ENCODE assay signal across 23 cellular contexts in the genomic region with DNA sequence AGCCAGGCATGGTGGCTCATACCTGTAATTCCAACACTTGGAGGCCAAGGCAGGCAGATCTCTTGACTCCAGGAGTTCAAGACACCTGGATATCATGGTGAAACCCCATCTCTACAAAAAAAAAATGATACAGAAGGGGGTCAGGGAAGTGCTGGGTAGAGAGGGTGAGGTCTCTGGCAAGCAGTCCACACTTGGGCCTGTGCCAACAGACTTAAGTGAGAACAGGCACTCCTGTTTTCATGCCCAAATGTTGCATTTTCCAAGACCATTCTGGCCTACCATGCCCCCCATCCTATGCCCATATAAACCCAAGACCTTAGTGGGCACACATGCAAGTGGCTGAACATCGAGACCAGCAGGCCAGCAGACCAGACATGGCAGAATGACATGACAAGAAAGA.
"Had no signal": no experiment of that assay in that cellular context is flagged by ENCODE, and none has a peak within 500 bp of the region (broad histone marks: within the 10 kb centered on the region; RNA-seq: fewer than 3 reads in every experiment).

No MANE protein-coding gene starts in this region.

- DNase-seq: cortex of kidney; effector memory CD8-positive, alpha-beta T cell; natural killer cell; stimulated activated CD4-positive, alpha-beta T cell treated with anti-CD3 and anti-CD28 coated beads, Interleukin-12 subunit alpha, Interleukin-12 subunit beta, amount 100 ng/mL, for 4 hours; stimulated activated CD4-positive, alpha-beta T cell treated with anti-CD3 and anti-CD28 coated beads, Interleukin-1b, Interleukin-23, amount 100 ng/mL, for 48 hours; stimulated activated CD4-positive, alpha-beta T cell treated with anti-CD3 and anti-CD28 coated beads, Interleukin-4, amount 100 ng/mL, for 1 hour; stimulated activated CD8-positive, alpha-beta memory T cell treated with anti-CD3 and anti-CD28 coated beads, Interleukin-4, amount 100 ng/mL, for 48 hours; stimulated activated naive CD4-positive, alpha-beta T cell; stimulated activated naive CD8-positive, alpha-beta T cell treated with anti-CD3 and anti-CD28 coated beads, Interleukin-15, amount 100 ng/mL, for 72 hours; tibial artery had no signal

- H3K27ac ChIP-seq: neutrophil, pancreas, suprapubic skin, tibial artery had no signal

- FAIRE-seq: endometrium, frontal cortex, keratinocyte, pancreas had no signal

- H3K9me3 ChIP-seq: neutrophil, pancreas, suprapubic skin, tibial artery had no signal

- H3K36me3 ChIP-seq: neutrophil, pancreas, suprapubic skin, tibial artery had no signal

- ATAC-seq: effector memory CD8-positive, alpha-beta T cell; left lobe of liver; natural killer cell; pancreas; sciatic nerve; stimulated activated naive CD8-positive, alpha-beta T cell treated with anti-CD3 and anti-CD28 coated beads, Interleukin-15, amount 100 ng/mL, for 72 hours had no signal

- H3K4me1 ChIP-seq: suprapubic skin had no signal

- H3K27ac Mint-ChIP-seq: effector memory CD8-positive, alpha-beta T cell; memory B cell; natural killer cell; progenitor cell of endocrine pancreas; stimulated activated naive CD8-positive, alpha-beta T cell treated with anti-CD3 and anti-CD28 coated beads, Interleukin-15, amount 100 ng/mL, for 72 hours; type B pancreatic cell had no signal

- H3K36me3 Mint-ChIP-seq: memory B cell, natural killer cell had no signal

- H3K4me1 Mint-ChIP-seq: memory B cell, natural killer cell had no signal

- H3K27me3 ChIP-seq: neutrophil, pancreas, suprapubic skin, tibial artery had no signal

- H3K9me3 Mint-ChIP-seq: effector memory CD8-positive, alpha-beta T cell; memory B cell; natural killer cell; stimulated activated naive CD8-positive, alpha-beta T cell treated with anti-CD3 and anti-CD28 coated beads, Interleukin-15, amount 100 ng/mL, for 72 hours; type B pancreatic cell had no signal

- H3K4me3 Mint-ChIP-seq: effector memory CD8-positive, alpha-beta T cell; memory B cell; natural killer cell; stimulated activated naive CD8-positive, alpha-beta T cell treated with anti-CD3 and anti-CD28 coated beads, Interleukin-15, amount 100 ng/mL, for 72 hours; type B pancreatic cell had no signal

- H3K27me3 Mint-ChIP-seq: progenitor cell of endocrine pancreas; stimulated activated naive CD8-positive, alpha-beta T cell treated with anti-CD3 and anti-CD28 coated beads, Interleukin-15, amount 100 ng/mL, for 72 hours; type B pancreatic cell had no signal

- H3K4me3 ChIP-seq: lung, pancreas, smooth muscle cell, suprapubic skin, tibial artery had no signal

- H3K4me2 ChIP-seq: smooth muscle cell had no signal
